9 cellular contexts compared by ENCODE assay signal in the genomic region with DNA sequence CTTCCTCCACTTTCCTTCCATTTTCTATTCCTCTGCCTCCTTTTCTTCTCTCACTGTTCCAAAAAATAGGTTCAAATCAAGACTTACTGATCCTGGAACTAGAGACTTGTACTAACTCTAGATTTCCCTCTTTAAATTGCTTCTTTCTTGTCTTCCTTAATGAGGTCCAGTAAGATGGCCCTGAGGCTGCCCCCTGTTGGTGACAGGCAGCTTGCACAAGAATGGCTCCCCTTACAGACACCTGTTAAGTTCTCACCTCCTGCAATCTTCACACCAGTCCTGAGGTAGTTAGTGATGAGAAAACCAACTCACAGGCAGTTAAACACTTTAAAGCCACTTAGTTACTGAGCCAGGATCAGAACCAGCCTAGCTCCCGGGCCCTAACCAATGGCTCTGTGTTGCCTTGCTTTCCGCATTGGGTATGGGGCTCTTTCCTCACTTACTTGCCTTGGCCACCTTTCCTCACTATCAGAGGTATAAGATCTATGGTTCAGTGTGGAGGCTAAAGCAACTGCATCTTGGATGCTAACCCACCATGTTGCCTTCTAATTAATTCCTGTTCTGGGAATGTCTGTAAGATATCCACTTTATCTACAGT.
DNase-seq lines count a peak whose midpoint lies in the region; ATAC-seq and TF ChIP-seq lines count a peak whose summit lies in the region.
"Had no signal": no experiment of that assay in that cellular context is flagged by ENCODE, and none has a peak within 500 bp of the region (broad histone marks: within the 10 kb centered on the region; RNA-seq: fewer than 3 reads in every experiment).

No MANE protein-coding gene starts in this region.

- no peaks in the 10 kb centered on the region for H3K79me2 ChIP-seq in DOHH2 (ENCODE audit: control insufficient read depth, low read length)

- CTCF ChIA-PET in Panc1 (lab: Charles Lee) = no interaction called here

- H3K36me3 ChIP-seq in DOHH2 (ENCODE audit: control insufficient read depth, low read length) = no peaks in the 10 kb centered on the region
- no peaks in the 10 kb centered on the region for H3K36me3 ChIP-seq in Panc1 (ENCODE audit: control insufficient read depth, insufficient read depth, low read length)
- H3K36me3 ChIP-seq in kidney epithelial cell (ENCODE audit: control insufficient read depth, insufficient read depth, low read length) = no peaks in the 10 kb centered on the region

- H3K4me3 ChIP-seq in DOHH2 (ENCODE audit: low read length) = no peak overlapping the region
- no peak overlapping the region for H3K4me3 ChIP-seq in Panc1 (ENCODE audit: low read depth in 2 of 2, low read length in 2 of 2)
- no peak overlapping the region for H3K4me3 ChIP-seq in kidney epithelial cell (ENCODE audit: low read depth, low read length)

- BruUV-seq in Panc1 (replicated peaks; lab: Mats Ljungman, UMichigan) = no TSS peak

- DNase-seq in Panc1 (ENCODE audit: low read depth, low spot score) = no peak
- DNase-seq in kidney epithelial cell (ENCODE audit: low read depth) = no peak
- no peak for DNase-seq in OCI-M2 (lab: John Stamatoyannopoulos, UW; ENCODE audit: unreplicated experiment)
- DNase-seq in middle frontal gyrus (ENCODE audit: extremely low spot score, low spot score) = no peak
- DNase-seq in NCI-H1694 (lab: John Stamatoyannopoulos, UW) = no peak
- no peak for DNase-seq in NCI-H1930 (lab: John Stamatoyannopoulos, UW)
- DNase-seq: NCI-H1092 had no signal

- no peaks in the 10 kb centered on the region for H4K20me1 ChIP-seq in DOHH2 (ENCODE audit: control insufficient read depth, insufficient read depth, low read depth, low read length)

- ATAC-seq in GM18909 (IDR thresholded peaks at IDR 0.05; ENCODE audit: poor library complexity, unreplicated experiment) (peak; percentile 36), Panc1 (no peak)

- H3K27me3 ChIP-seq in DOHH2 (ENCODE audit: control insufficient read depth, low read length) = no peaks in the 10 kb centered on the region
- H3K27me3 ChIP-seq in Panc1 (ENCODE audit: control insufficient read depth, insufficient read depth, low read length) = no peaks in the 10 kb centered on the region
- H3K27me3 ChIP-seq in kidney epithelial cell (ENCODE audit: control insufficient read depth, insufficient read depth, low read length) = no peaks in the 10 kb centered on the region

- intact Hi-C loops in Panc1 (cut with micrococcal nuclease; ENCODE audit: unreplicated experiment) = no loop called here

- in situ Hi-C loops in Panc1 (cut with HindIII; ENCODE audit: low pct_unique_long_range_greater_than_20kb, low sequenced_read_pairs) = no loop called here

- H3K4me2 ChIP-seq in DOHH2 (ENCODE audit: low read length) = no peak overlapping the region

- H3K27ac ChIP-seq in DOHH2 (ENCODE audit: low read depth, low read length) (no peak overlapping the region), Panc1 (ENCODE audit: low read length) (no peak overlapping the region)

- POLR2A ChIA-PET in Panc1 (lab: Charles Lee) = no interaction called here

- H3K9me3 ChIP-seq in DOHH2 (ENCODE audit: control insufficient read depth, insufficient read depth, low read length) (no peaks in the 10 kb centered on the region), Panc1 (ENCODE audit: control insufficient read depth, insufficient read depth, low read depth, low read length) (no peaks in the 10 kb centered on the region)

- TF ChIP-seq CTCF in DOHH2 (IDR thresholded peaks at IDR 0.05; ENCODE audit: low read depth, low read length, poor library complexity, severe bottlenecking) = peak; percentile 77
- peak; percentile 45 for TF ChIP-seq CTCF in Panc1 (IDR thresholded peaks at IDR 0.05)
- peak; percentile 34 for TF ChIP-seq CTCF in kidney epithelial cell (IDR thresholded peaks at IDR 0.05; ENCODE audit: insufficient read depth, low read length, poor library complexity, severe bottlenecking)

- H3K4me1 ChIP-seq in DOHH2 (ENCODE audit: control insufficient read depth, low read length) (peaks cover 14% of the 10 kb centered on the region), Panc1 (ENCODE audit: control insufficient read depth, insufficient read depth, low read length) (no peaks in the 10 kb centered on the region)

- no peaks in the 10 kb centered on the region for H3F3A ChIP-seq in DOHH2 (ENCODE audit: control insufficient read depth, insufficient read depth)

- no peaks in the 10 kb centered on the region for H3K9me2 ChIP-seq in DOHH2 (replicated peaks; ENCODE audit: control insufficient read depth, low read length)
